In genomic region chr13:30645629-30646028, GRCh38 we compare ENCODE assay signal across 16 cellular contexts. TPM values are rescaled to one million over a fixed set of nuclear protein-coding genes. Genes with fewer than 3 reads are reported as not detected.
A peak's percentile ranks its signal among the peaks of the same experiment; 100 is the strongest.
DNase-seq lines count a peak whose midpoint lies in the region; ATAC-seq and TF ChIP-seq lines count a peak whose summit lies in the region.
"Had no signal": no experiment of that assay in that cellular context is flagged by ENCODE, and none has a peak within 500 bp of the region (broad histone marks: within the 10 kb centered on the region; RNA-seq: fewer than 3 reads in every experiment).

No MANE protein-coding gene starts in this region.

- peaks cover 96% of the 10 kb centered on the region for H3K36me3 ChIP-seq in SK-N-MC (ENCODE audit: insufficient read depth, low read length)
- peaks cover 82% of the 10 kb centered on the region for H3K36me3 ChIP-seq in BE2C
- peaks cover 0 to 99% (median 23%) of the 10 kb centered on the region in 3 donors for H3K36me3 ChIP-seq in esophagus squamous epithelium

- intact Hi-C loops in left ventricle myocardium superior (cut with micrococcal nuclease): no loop called here
- intact Hi-C loops in cardiac septum (cut with DNase I): no loop called here
- intact Hi-C loops in esophagus squamous epithelium (cut with DNase I): no loop called here

- H3K4me1 ChIP-seq in BE2C: peaks cover 6% of the 10 kb centered on the region; the same call in 1 of the 2 replicates
- peaks cover 0 to 8% (median 0%) of the 10 kb centered on the region in 3 donors for H3K4me1 ChIP-seq in esophagus squamous epithelium

- ATAC-seq in left ventricle myocardium superior: peak; percentile 35
- ATAC-seq: GM12878, HCT116 had no signal

- no peaks in the 10 kb centered on the region for H3K27me3 ChIP-seq in BE2C
- H3K27me3 ChIP-seq in esophagus squamous epithelium: no peaks in the 10 kb centered on the region

- peak overlapping the region; percentile 16; the same call in 1 of the 2 replicates for H3K27ac ChIP-seq in SK-N-MC
- no peak overlapping the region for H3K27ac ChIP-seq in esophagus squamous epithelium
- H3K27ac ChIP-seq: GM23248 had no signal

- H3K9ac ChIP-seq in SK-N-MC (ENCODE audit: insufficient read length): no peak overlapping the region
- H3K9ac ChIP-seq: GM23248 had no signal

- no peak for DNase-seq in left ventricle myocardium superior
- no peak for DNase-seq in cardiac septum (ENCODE audit: low spot score)
- no peak for DNase-seq in SK-N-MC (ENCODE audit: low read depth, low spot score)
- peak; percentile 11 for DNase-seq in foreskin melanocyte
- no peak for DNase-seq in BE2C
- DNase-seq in esophagus squamous epithelium (lab: John Stamatoyannopoulos, UW): no peak
- DNase-seq in activated CD4-positive, CD25-positive, alpha-beta regulatory T cell (lab: John Stamatoyannopoulos, UW): no peak
- DNase-seq: 8988T; AML-193; C1 segment of cervical spinal cord; CD4-positive, alpha-beta memory T cell; DMS79; GM23248; IMR-90 had no signal

- H3K4me3 ChIP-seq in SK-N-MC (no peak overlapping the region), BE2C (ENCODE audit: low read depth, low read length) (no peak overlapping the region), esophagus squamous epithelium (no peak overlapping the region)
- H3K4me3 ChIP-seq: GM12878, GM23248 had no signal

- TF ChIP-seq CTCF in BE2C (IDR thresholded peaks at IDR 0.05; ENCODE audit: low read depth, low read length): no peak
- TF ChIP-seq CTCF in esophagus squamous epithelium (IDR thresholded peaks at IDR 0.05): no peak

- TF ChIP-seq POLR2A in esophagus squamous epithelium (IDR thresholded peaks at IDR 0.05): no peak

- H3K9me3 ChIP-seq in SK-N-MC (ENCODE audit: low read depth, low read length) (no peaks in the 10 kb centered on the region), BE2C (no peaks in the 10 kb centered on the region), esophagus squamous epithelium (no peaks in the 10 kb centered on the region)

RNA-seq across cellular contexts. Expression of gene USPL1, which starts 27.9 kb away (rescaled TPM):
- total RNA-seq in left ventricle myocardium superior: 10.5 TPM
- 9.8 TPM for total RNA-seq in cardiac septum
- 65.9 TPM for polyA plus RNA-seq in BE2C (2012; ENCODE audit: insufficient read depth, insufficient read length, low read depth)
- total RNA-seq in esophagus squamous epithelium: 10 to 100 TPM in 2 of 4 donors, 1 to 10 TPM in 2; 8.4 to 19.1 (median 10.6) TPM
